In genomic region chrX:2402361-2402690, GRCh38 we compare ENCODE assay signal across 20 cellular contexts.
A peak's percentile ranks its signal among the peaks of the same experiment; 100 is the strongest.
DNase-seq lines count a peak whose midpoint lies in the region; ATAC-seq and TF ChIP-seq lines count a peak whose summit lies in the region.
"Had no signal": no experiment of that assay in that cellular context is flagged by ENCODE, and none has a peak within 500 bp of the region (broad histone marks: within the 10 kb centered on the region; RNA-seq: fewer than 3 reads in every experiment).

No MANE protein-coding gene starts in this region.

- H3K27ac ChIP-seq in heart left ventricle, result peak overlapping the region in 10 of 12 donors; percentile 45 to 82 (median 71)
- peak overlapping the region in 3 of 4 donors; percentile 23 to 57 (median 41) for H3K27ac ChIP-seq in upper lobe of left lung
- H3K27ac ChIP-seq: C4-2B, SJCRH30 had no signal

- H3K4me1 ChIP-seq in heart left ventricle, result peaks cover 0 to 16% (median 0%) of the 10 kb centered on the region in 12 donors
- H3K4me1 ChIP-seq in upper lobe of left lung, result no peaks in the 10 kb centered on the region
- H3K4me1 ChIP-seq: SJCRH30 had no signal

- H3K4me1 Mint-ChIP-seq in nephron progenitor cell, result peaks cover 31% of the 10 kb centered on the region
- H3K4me1 Mint-ChIP-seq in endothelial cell (ENCODE audit: unreplicated experiment), result no peaks in the 10 kb centered on the region

- H3K4me3 ChIP-seq in heart left ventricle (no peak overlapping the region), epithelial cell of esophagus (ENCODE audit: low read length) (peak overlapping the region; percentile 28), upper lobe of left lung (no peak overlapping the region)
- H3K4me3 ChIP-seq: SJCRH30 had no signal

- peak overlapping the region; percentile 70 for H3K27ac Mint-ChIP-seq in nephron progenitor cell
- no peak overlapping the region for H3K27ac Mint-ChIP-seq in endothelial cell (ENCODE audit: unreplicated experiment)

- no peaks in the 10 kb centered on the region for H3K27me3 Mint-ChIP-seq in nephron progenitor cell (ENCODE audit: low read depth, poor library complexity)
- peaks cover 2% of the 10 kb centered on the region for H3K27me3 Mint-ChIP-seq in endothelial cell (ENCODE audit: unreplicated experiment)

- H3K9me3 Mint-ChIP-seq in nephron progenitor cell (peaks cover 16% of the 10 kb centered on the region), endothelial cell (ENCODE audit: unreplicated experiment) (peaks cover 7% of the 10 kb centered on the region)
- H3K9me3 Mint-ChIP-seq: activated naive CD4-positive, alpha-beta T cell treated with anti-CD3 and anti-CD28 coated beads, Interleukin-2, amount 50 U/mL, for 72 hours had no signal

- peaks cover 64% of the 10 kb centered on the region for H3K36me3 Mint-ChIP-seq in nephron progenitor cell (ENCODE audit: low read depth)
- H3K36me3 Mint-ChIP-seq in endothelial cell (ENCODE audit: low read depth, unreplicated experiment), result peaks cover 14% of the 10 kb centered on the region

- H3K9me3 ChIP-seq in heart left ventricle, result peaks cover 0 to 7% (median 4%) of the 10 kb centered on the region in 12 donors
- peaks cover 0 to 7% (median 6%) of the 10 kb centered on the region in 4 donors for H3K9me3 ChIP-seq in upper lobe of left lung

- no peak overlapping the region for H3K4me3 Mint-ChIP-seq in nephron progenitor cell
- no peak overlapping the region for H3K4me3 Mint-ChIP-seq in endothelial cell (ENCODE audit: unreplicated experiment)

- intact Hi-C loops in heart left ventricle (cut with DNase I) (no loop called here), Right ventricle myocardium inferior (cut with DNase I) (loop anchor here (5.0 kb wide), 3 partner anchors 60 to 95 kb away; no protein-coding TSS in a partner anchor)

- no peak for TF ChIP-seq EP300 in upper lobe of left lung (IDR thresholded peaks at IDR 0.05)

- H3K36me3 ChIP-seq in heart left ventricle (peaks cover 0 to 16% (median 7%) of the 10 kb centered on the region in 9 donors), upper lobe of left lung (peaks cover 0 to 13% (median 7%) of the 10 kb centered on the region in 4 donors)

- ATAC-seq in heart left ventricle (peak in 1 of 4 donors; percentile 11), Right ventricle myocardium inferior (no peak), upper lobe of left lung (ENCODE audit: low FRiP score in 2 of 2) (no peak), GM21723 (IDR thresholded peaks at IDR 0.05; ENCODE audit: unreplicated experiment) (no peak)
- ATAC-seq: activated naive CD4-positive, alpha-beta T cell treated with anti-CD3 and anti-CD28 coated beads, Interleukin-2, amount 50 U/mL, for 72 hours had no signal

- no peak for TF ChIP-seq CTCF in heart left ventricle (IDR thresholded peaks at IDR 0.05)
- no peak for TF ChIP-seq CTCF in epithelial cell of esophagus (IDR thresholded peaks at IDR 0.05; ENCODE audit: insufficient read depth, low read depth, low read length, missing control alignments)
- TF ChIP-seq CTCF in nephron progenitor cell (IDR thresholded peaks at IDR 0.05), result no peak
- no peak for TF ChIP-seq CTCF in upper lobe of left lung (IDR thresholded peaks at IDR 0.05)
- TF ChIP-seq CTCF in endothelial cell (IDR thresholded peaks at IDR 0.05; ENCODE audit: unreplicated experiment), result no peak

- TF ChIP-seq POLR2A in heart left ventricle (IDR thresholded peaks at IDR 0.05), result no peak
- no peak for TF ChIP-seq POLR2A in upper lobe of left lung (IDR thresholded peaks at IDR 0.05)

- no peak for DNase-seq in heart left ventricle
- no peak for DNase-seq in Right ventricle myocardium inferior (ENCODE audit: missing footprints)
- DNase-seq in epithelial cell of esophagus (ENCODE audit: low read depth), result no peak
- DNase-seq in nephron progenitor cell, result no peak
- no peak for DNase-seq in upper lobe of left lung
- DNase-seq in SW480 (ENCODE audit: low spot score), result no peak
- DNase-seq in endothelial cell (ENCODE audit: low spot score), result no peak
- DNase-seq: activated CD4-positive, alpha-beta T cell treated with anti-CD3 and anti-CD28 coated beads for 4 hours; central memory CD4-positive, alpha-beta T cell; DMS79; erythroblast; hippocampal formation; kidney glomerular epithelial cell; NCI-H187; NCI-H510A; SJCRH30; T-helper 9 cell had no signal

- H3K27me3 ChIP-seq in heart left ventricle (no peaks in the 10 kb centered on the region), upper lobe of left lung (no peaks in the 10 kb centered on the region)
- H3K27me3 ChIP-seq: SJCRH30 had no signal

- WGBS in heart left ventricle, 4 donors, result 75 to 92% (median 75%) methylated on average over 7 of the region's 7 CpGs
- WGBS in upper lobe of left lung, 2 donors, result 80 to 93% methylated on average over 7 of the region's 7 CpGs
